2 cellular contexts compared by ENCODE assay signal in genomic region chr10:86668297-86669165, GRCh38.
A peak's percentile ranks its signal among the peaks of the same experiment; 100 is the strongest.
TF ChIP-seq lines count a peak whose summit lies in the region.

Gene LDB3 (plus strand): TSS chr10:86668511. CDS start chr10:86668692, 181 bp downstream.

TF ChIP-seq in IMR-90, 13 proteins besides CTCF, POLR2A, EP300 and RAD21:
- peak; percentile 46; the same call in 1 of the 2 replicates for TF ChIP-seq FOS (IDR thresholded peaks at IDR 0.05; ENCODE audit: low read depth, low read length)
- no peak for TF ChIP-seq CEBPB (IDR thresholded peaks at IDR 0.05; ENCODE audit: low read depth, low read length)
- TF ChIP-seq CHD1 (IDR thresholded peaks at IDR 0.05; ENCODE audit: low read depth, low read length), result no peak
- TF ChIP-seq RFX5 (IDR thresholded peaks at IDR 0.05; ENCODE audit: low read depth, low read length), result no peak
- no peak for TF ChIP-seq MAFK (IDR thresholded peaks at IDR 0.05; ENCODE audit: low read depth, low read length)
- peak; percentile 75; the same call in 1 of the 2 replicates for TF ChIP-seq MAZ (IDR thresholded peaks at IDR 0.05; ENCODE audit: borderline replicate concordance, low read depth, low read length)
- TF ChIP-seq BHLHE40 (IDR thresholded peaks at IDR 0.05; ENCODE audit: low read depth, low read length), result no peak
- no peak for TF ChIP-seq ELK1 (IDR thresholded peaks at IDR 0.05; ENCODE audit: borderline replicate concordance, low read depth, low read length)

TF ChIP-seq in K562, 482 proteins besides CTCF, POLR2A, EP300 and RAD21:
- TF ChIP-seq VEZF1 (CRISPR knock-in tag; IDR thresholded peaks at IDR 0.05) (peak; percentile 24; the same call in 1 of the 2 replicates), MEF2D (tag; conservative IDR thresholded peaks at IDR 0.05; ENCODE audit: low read depth) (no peak)
